1 cellular context compared by ENCODE assay signal in genomic region chr6:28239636-28240035, GRCh38.
TF ChIP-seq lines count a peak whose summit lies in the region.

No MANE protein-coding gene starts in this region.

TF ChIP-seq in GM12878, 131 proteins besides CTCF, POLR2A, EP300 and RAD21 (continues in another document):
- TF ChIP-seq POU2F2 (IDR thresholded peaks at IDR 0.05; ENCODE audit: borderline replicate concordance, low read depth, low read length) (no peak), KAT2A (conservative IDR thresholded peaks at IDR 0.05; ENCODE audit: control insufficient read depth, low read depth, low read length) (no peak), E2F4 (IDR thresholded peaks at IDR 0.05; ENCODE audit: low read depth, low read length) (no peak), ZNF207 (IDR thresholded peaks at IDR 0.05; ENCODE audit: borderline replicate concordance) (no peak), NR2C2 (IDR thresholded peaks at IDR 0.05; ENCODE audit: borderline replicate concordance, control insufficient read depth, insufficient read length, low read depth) (no peak), SMC3 (IDR thresholded peaks at IDR 0.05; ENCODE audit: borderline replicate concordance, low read length) (no peak), SMAD1 (IDR thresholded peaks at IDR 0.05; ENCODE audit: low read depth, partially characterized antibody) (no peak), MYB (IDR thresholded peaks at IDR 0.05; ENCODE audit: borderline replicate concordance, low read depth, low read length) (no peak), LARP7 (IDR thresholded peaks at IDR 0.05) (no peak), MLLT1 (IDR thresholded peaks at IDR 0.05) (no peak), ZNF687 (IDR thresholded peaks at IDR 0.05) (peak; percentile 78), FOXK2 (IDR thresholded peaks at IDR 0.05) (peak; percentile 58; the same call in 1 of the 2 replicates), HSF1 (IDR thresholded peaks at IDR 0.05; ENCODE audit: low read depth, low read length) (no peak), BCLAF1 (IDR thresholded peaks at IDR 0.05) (no peak), ATF2 (IDR thresholded peaks at IDR 0.05; ENCODE audit: low read length) (no peak), NFXL1 (IDR thresholded peaks at IDR 0.05; ENCODE audit: borderline replicate concordance) (no peak), MTA3 (IDR thresholded peaks at IDR 0.05; ENCODE audit: borderline replicate concordance, low read length) (no peak), RUNX3 (IDR thresholded peaks at IDR 0.05; ENCODE audit: low read length) (peak; percentile 11; the same call in 1 of the 2 replicates), ZNF24 (IDR thresholded peaks at IDR 0.05) (no peak), MTA2 (IDR thresholded peaks at IDR 0.05; ENCODE audit: low read depth) (peak; percentile 75), GATAD2B (conservative IDR thresholded peaks at IDR 0.05; ENCODE audit: low read depth) (no peak), RBBP5 (conservative IDR thresholded peaks at IDR 0.05) (no peak), RAD51 (IDR thresholded peaks at IDR 0.05) (0 out of 2 replicates have a peak, but pooled peaks have one; percentile 22), MAX (IDR thresholded peaks at IDR 0.05; ENCODE audit: low read depth, low read length) (0 out of 2 replicates have a peak, but pooled peaks have one; percentile 29), ZNF217 (IDR thresholded peaks at IDR 0.05) (no peak), RELB (IDR thresholded peaks at IDR 0.05; ENCODE audit: low read depth) (peak; percentile 86; the same call in 1 of the 2 replicates), BCL11A (IDR thresholded peaks at IDR 0.05; ENCODE audit: low read depth, low read length) (no peak), EGR1 (IDR thresholded peaks at IDR 0.05; ENCODE audit: borderline replicate concordance in 1 of 2, low read depth in 2 of 2, low read length in 2 of 2) (no peak), ZBTB11 (CRISPR knock-in tag; IDR thresholded peaks at IDR 0.05) (no peak), PRDM15 (CRISPR knock-in tag; IDR thresholded peaks at IDR 0.05) (no peak), PKNOX1 (IDR thresholded peaks at IDR 0.05) (peak; percentile 79), GABPA (IDR thresholded peaks at IDR 0.05; ENCODE audit: low read depth) (no peak), JUND (IDR thresholded peaks at IDR 0.05; ENCODE audit: low read depth, low read length) (no peak)
